Comparison of ENCODE assay signal across 7 cellular contexts in the genomic region with DNA sequence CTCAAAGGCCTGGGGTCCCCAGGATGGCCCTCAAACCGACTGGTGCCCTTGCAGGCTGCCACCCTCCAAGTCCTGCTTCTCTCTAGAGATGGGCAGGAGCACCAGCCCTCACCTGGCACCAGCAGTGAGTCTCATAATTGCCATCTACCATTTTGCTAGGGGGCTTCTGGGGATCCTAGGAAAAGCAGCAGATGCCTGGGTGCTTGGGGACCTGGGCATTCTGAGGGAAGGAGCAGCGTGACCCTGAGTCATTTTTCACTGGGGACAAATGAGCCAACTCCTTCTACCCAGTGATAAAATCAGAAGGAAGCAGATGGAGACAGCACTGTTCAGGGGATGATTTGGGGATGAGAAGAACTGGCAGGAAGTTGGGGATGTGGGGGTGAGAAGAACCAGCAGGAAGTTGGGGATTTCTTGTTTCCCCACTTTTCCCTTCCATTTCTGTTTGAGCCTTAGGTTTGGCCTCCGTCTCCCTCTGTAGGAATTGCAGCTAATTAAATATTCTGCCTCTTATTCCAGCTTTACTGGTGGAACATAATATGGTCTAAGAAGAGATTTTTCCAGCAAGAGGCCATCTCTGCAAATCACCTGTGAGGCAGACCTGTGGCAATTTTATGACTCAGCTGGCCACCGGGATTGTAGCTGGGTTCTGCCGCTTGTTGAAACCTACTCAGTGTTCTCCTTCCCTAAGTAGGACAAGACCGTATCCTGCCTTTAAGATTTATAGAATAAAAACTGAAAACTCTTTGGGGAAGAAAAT. TPM values are rescaled to one million over a fixed set of nuclear protein-coding genes. Genes with fewer than 3 reads are reported as not detected.
"Had no signal": no experiment of that assay in that cellular context is flagged by ENCODE, and none has a peak within 500 bp of the region (broad histone marks: within the 10 kb centered on the region; RNA-seq: fewer than 3 reads in every experiment).

No MANE protein-coding gene starts in this region.

RNA-seq across cellular contexts. Expression of a gene that starts 8.5 kb away (rescaled TPM):
- total RNA-seq: ascending aorta, bronchial epithelial cell, lower leg skin, myocyte, right atrium auricular region, Right ventricle myocardium inferior had no signal
- polyA plus RNA-seq: keratinocyte had no signal

RNA-seq across cellular contexts. Expression of a gene that starts 11.6 kb away (rescaled TPM):
- total RNA-seq: ascending aorta, right atrium auricular region had no signal

RNA-seq across cellular contexts. Expression of a gene that starts 22.8 kb away (rescaled TPM):
- total RNA-seq: ascending aorta, bronchial epithelial cell, myocyte, Right ventricle myocardium inferior had no signal
- polyA plus RNA-seq: keratinocyte had no signal
